10 cellular contexts compared by ENCODE assay signal in the genomic region with DNA sequence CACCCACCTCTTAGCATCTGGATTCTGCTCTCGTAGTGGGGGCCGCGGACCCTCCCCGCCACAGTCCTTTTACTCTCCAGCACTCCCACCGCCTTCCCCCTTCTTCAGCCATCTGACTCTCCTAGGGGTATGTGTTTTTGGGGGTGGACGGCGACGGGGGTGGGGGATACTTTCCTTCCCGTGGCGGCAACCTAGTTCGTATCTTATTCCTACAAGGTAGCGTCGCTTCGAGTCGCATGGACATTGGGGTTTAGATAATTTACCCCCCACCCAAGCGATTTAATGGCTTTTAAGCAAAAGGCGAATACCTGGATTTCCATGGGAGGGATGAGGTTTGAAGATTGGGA. TPM values are rescaled to one million over a fixed set of nuclear protein-coding genes. Genes with fewer than 3 reads are reported as not detected.
DNase-seq lines count a peak whose midpoint lies in the region; ATAC-seq and TF ChIP-seq lines count a peak whose summit lies in the region.
"Had no signal": no experiment of that assay in that cellular context is flagged by ENCODE, and none has a peak within 500 bp of the region (broad histone marks: within the 10 kb centered on the region; RNA-seq: fewer than 3 reads in every experiment).

No MANE protein-coding gene starts in this region.

- H3K9me2 ChIP-seq in DOHH2 (replicated peaks; ENCODE audit: control insufficient read depth, low read length), result no peaks in the 10 kb centered on the region
- H3K9me2 ChIP-seq in Loucy (replicated peaks; ENCODE audit: low read depth, low read length), result no peaks in the 10 kb centered on the region

- H3K27me3 ChIP-seq in DOHH2 (ENCODE audit: control insufficient read depth, low read length) (peaks cover 20% of the 10 kb centered on the region), Loucy (ENCODE audit: insufficient read depth, low read length, poor library complexity, severe bottlenecking) (no peaks in the 10 kb centered on the region), esophagus squamous epithelium (no peaks in the 10 kb centered on the region), prostate gland (replicated peaks; ENCODE audit: insufficient read depth) (no peaks in the 10 kb centered on the region)

- H3K27ac ChIP-seq in DOHH2 (ENCODE audit: low read depth, low read length) (no peak overlapping the region), esophagus squamous epithelium (peak overlapping the region in 3 of 4 donors; percentile 67 to 81 (median 80)), prostate gland (peak overlapping the region; percentile 66 to 78)

- H3K9me3 ChIP-seq in DOHH2 (ENCODE audit: control insufficient read depth, insufficient read depth, low read length) (no peaks in the 10 kb centered on the region), Loucy (ENCODE audit: insufficient read depth, low read depth, low read length) (no peaks in the 10 kb centered on the region), esophagus squamous epithelium (no peaks in the 10 kb centered on the region), prostate gland (no peaks in the 10 kb centered on the region)

- H3K4me1 ChIP-seq in DOHH2 (ENCODE audit: control insufficient read depth, low read length) (peaks cover 22% of the 10 kb centered on the region), Loucy (ENCODE audit: insufficient read depth, low read length, poor library complexity, severe bottlenecking) (peaks cover 30% of the 10 kb centered on the region), esophagus squamous epithelium (peaks cover 0 to 38% (median 0%) of the 10 kb centered on the region in 3 donors), prostate gland (replicated peaks) (no peaks in the 10 kb centered on the region)

- no peaks in the 10 kb centered on the region for H3K79me2 ChIP-seq in DOHH2 (ENCODE audit: control insufficient read depth, low read length)
- peaks cover 20% of the 10 kb centered on the region for H3K79me2 ChIP-seq in Loucy (ENCODE audit: insufficient read depth, low read length)

- ATAC-seq in HG03442 (IDR thresholded peaks at IDR 0.05; ENCODE audit: unreplicated experiment) (no peak), GM18867 (IDR thresholded peaks at IDR 0.05; ENCODE audit: unreplicated experiment) (no peak)

- peak overlapping the region; percentile 90 for H3K9ac ChIP-seq in Loucy (ENCODE audit: low read depth, low read length, poor library complexity, severe bottlenecking)

- no peak for TF ChIP-seq POLR2A in esophagus squamous epithelium (IDR thresholded peaks at IDR 0.05)
- TF ChIP-seq POLR2A in prostate gland (IDR thresholded peaks at IDR 0.05), result no peak

- DNase-seq in esophagus squamous epithelium (lab: John Stamatoyannopoulos, UW) (no peak), prostate gland (ENCODE audit: low spot score) (no peak), OCI-M2 (lab: John Stamatoyannopoulos, UW; ENCODE audit: unreplicated experiment) (no peak), NCI-H1417 (lab: John Stamatoyannopoulos, UW) (no peak)
- DNase-seq: GOT3, midbrain had no signal

- H4K20me1 ChIP-seq in DOHH2 (ENCODE audit: control insufficient read depth, insufficient read depth, low read depth, low read length) (no peaks in the 10 kb centered on the region), Loucy (ENCODE audit: insufficient read depth, low read length, poor library complexity, severe bottlenecking) (peaks cover 18% of the 10 kb centered on the region)

- no peaks in the 10 kb centered on the region for H3F3A ChIP-seq in DOHH2 (ENCODE audit: control insufficient read depth, insufficient read depth)
- peaks cover 3% of the 10 kb centered on the region; the same call in 1 of the 2 replicates for H3F3A ChIP-seq in Loucy (ENCODE audit: low read depth)

- TF ChIP-seq CTCF in DOHH2 (IDR thresholded peaks at IDR 0.05; ENCODE audit: low read depth, low read length, poor library complexity, severe bottlenecking), result no peak
- TF ChIP-seq CTCF in Loucy (conservative IDR thresholded peaks at IDR 0.05; ENCODE audit: low read length), result no peak
- no peak for TF ChIP-seq CTCF in esophagus squamous epithelium (IDR thresholded peaks at IDR 0.05)
- no peak for TF ChIP-seq CTCF in prostate gland (IDR thresholded peaks at IDR 0.05)

- peak overlapping the region; percentile 72 for H3K4me3 ChIP-seq in DOHH2 (ENCODE audit: low read length)
- peak overlapping the region; percentile 82 for H3K4me3 ChIP-seq in Loucy (ENCODE audit: low read length, poor library complexity, severe bottlenecking)
- no peak overlapping the region for H3K4me3 ChIP-seq in esophagus squamous epithelium
- no peak overlapping the region for H3K4me3 ChIP-seq in prostate gland

- peak overlapping the region; percentile 82 for H3K4me2 ChIP-seq in DOHH2 (ENCODE audit: low read length)
- peak overlapping the region; percentile 76 for H3K4me2 ChIP-seq in Loucy (ENCODE audit: low read depth, low read length, poor library complexity, severe bottlenecking)

- intact Hi-C loops in esophagus squamous epithelium (cut with DNase I), result no loop called here
- intact Hi-C loops in prostate gland (cut with DNase I), result loop anchor here (5.0 to 10.0 kb wide), 2 partner anchors 49 to 74 kb away; no protein-coding TSS in a partner anchor

- 0% methylated on average over 5 of the region's 17 CpGs; no CpG with 5 or more reads in 1 of the 2 donors for whole genome bisulfite sequencing in esophagus squamous epithelium, 2 donors
- WGBS in prostate gland, result 0% methylated on average over 10 of the region's 17 CpGs

- H2AFZ ChIP-seq in Loucy (ENCODE audit: low read length), result no peak overlapping the region

- H3K36me3 ChIP-seq in DOHH2 (ENCODE audit: control insufficient read depth, low read length) (no peaks in the 10 kb centered on the region), Loucy (ENCODE audit: insufficient read depth, low read length) (no peaks in the 10 kb centered on the region), esophagus squamous epithelium (no peaks in the 10 kb centered on the region), prostate gland (no peaks in the 10 kb centered on the region)

RNA-seq across cellular contexts. Expression of a gene that starts 1.3 kb away (rescaled TPM):
- total RNA-seq in esophagus squamous epithelium (1 to 10 TPM; 1.7 to 4.0 (median 2.7) TPM), prostate gland (10 to 100 TPM in 1 of 2 donors, 1 to 10 TPM in 1; 4.4 to 25.2 TPM)

Comparison
In these comparisons a context has a peak if more than half of its experiments do, and no peak if none do; other contexts are left out.
1. H3K4me3 ChIP-seq: peak in DOHH2 (single experiment) and Loucy (single experiment); none in esophagus squamous epithelium (0 of 4) and prostate gland (0 of 2).